Comparison of ENCODE assay signal across 22 cellular contexts in the genomic region with DNA sequence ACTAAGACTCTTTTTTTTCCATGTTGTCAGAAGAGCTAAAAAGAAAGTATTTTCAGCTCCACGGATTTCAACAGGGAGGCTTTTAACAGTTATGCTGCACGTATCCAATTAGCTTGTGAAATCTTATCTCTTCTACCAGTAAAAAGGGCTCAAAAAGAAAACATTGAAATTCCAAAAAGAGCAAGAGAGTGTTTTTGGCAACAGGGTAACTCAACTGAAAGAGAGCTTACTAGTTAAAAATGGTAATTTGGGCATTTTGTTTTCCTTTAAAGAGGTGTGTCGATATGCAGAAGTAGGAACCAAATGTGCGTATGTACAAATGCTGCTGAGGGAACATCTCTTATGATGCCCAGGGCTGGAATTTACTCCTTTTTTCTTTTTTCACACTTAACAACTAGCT.
DNase-seq lines count a peak whose midpoint lies in the region; FAIRE-seq and TF ChIP-seq lines count a peak whose summit lies in the region.
"Had no signal": no experiment of that assay in that cellular context is flagged by ENCODE, and none has a peak within 500 bp of the region (broad histone marks: within the 10 kb centered on the region; RNA-seq: fewer than 3 reads in every experiment).

No MANE protein-coding gene starts in this region.

- H3K27me3 ChIP-seq in breast epithelium: no peaks in the 10 kb centered on the region
- no peaks in the 10 kb centered on the region for H3K27me3 ChIP-seq in left ventricle myocardium inferior (ENCODE audit: low read depth)
- H3K27me3 ChIP-seq in uterus: no peaks in the 10 kb centered on the region
- no peaks in the 10 kb centered on the region for H3K27me3 ChIP-seq in spleen (replicated peaks in 1 of 7)
- H3K27me3 ChIP-seq: tibial nerve had no signal

- peaks cover 39% of the 10 kb centered on the region for H3K27me3 Mint-ChIP-seq in MCF 10A (ENCODE audit: insufficient read depth, unreplicated experiment)
- H3K27me3 Mint-ChIP-seq in nephron (ENCODE audit: low read depth): no peaks in the 10 kb centered on the region

- DNase-seq in breast epithelium (ENCODE audit: low spot score in 2 of 2) (no peak), MCF 10A (ENCODE audit: unreplicated experiment) (no peak), left ventricle myocardium inferior (no peak), uterus (no peak), NCI-H128 (lab: John Stamatoyannopoulos, UW; ENCODE audit: unreplicated experiment) (no peak), D721Med (ENCODE audit: insufficient read length, low spot score) (no peak), spleen (no peak)
- DNase-seq: 8988T; activated CD4-positive, alpha-beta T cell treated with anti-CD3 and anti-CD28 coated beads for 36 hours; DMS79; glutamatergic neuron; natural killer cell; NCI-H187 treated with DMSO at 0.1 percent for 48 hours; NCI-H510A; stimulated activated CD4-positive, alpha-beta T cell treated with anti-CD3 and anti-CD28 coated beads, Interleukin-4, amount 100 ng/mL, for 1 hour; stimulated activated CD8-positive, alpha-beta memory T cell treated with anti-CD3 and anti-CD28 coated beads, Interleukin-4, amount 100 ng/mL, for 48 hours; T1000 had no signal

- H3K4me1 ChIP-seq in breast epithelium: no peaks in the 10 kb centered on the region
- peaks cover 40% of the 10 kb centered on the region for H3K4me1 ChIP-seq in left ventricle myocardium inferior
- no peaks in the 10 kb centered on the region for H3K4me1 ChIP-seq in uterus
- H3K4me1 ChIP-seq in spleen: no peaks in the 10 kb centered on the region
- H3K4me1 ChIP-seq: tibial nerve had no signal

- H3K36me3 ChIP-seq in breast epithelium: no peaks in the 10 kb centered on the region
- no peaks in the 10 kb centered on the region for H3K36me3 ChIP-seq in left ventricle myocardium inferior
- no peaks in the 10 kb centered on the region for H3K36me3 ChIP-seq in uterus
- H3K36me3 ChIP-seq in spleen: no peaks in the 10 kb centered on the region
- H3K36me3 ChIP-seq: tibial nerve had no signal

- no peak for TF ChIP-seq CTCF in breast epithelium (IDR thresholded peaks at IDR 0.05)
- no peak for TF ChIP-seq CTCF in MCF 10A (IDR thresholded peaks at IDR 0.05; ENCODE audit: unreplicated experiment)
- TF ChIP-seq CTCF in left ventricle myocardium inferior (IDR thresholded peaks at IDR 0.05; ENCODE audit: borderline replicate concordance): no peak
- TF ChIP-seq CTCF in nephron (IDR thresholded peaks at IDR 0.05; ENCODE audit: unreplicated experiment in 3 of 3): no peak
- no peak for TF ChIP-seq CTCF in uterus (IDR thresholded peaks at IDR 0.05)
- no peak for TF ChIP-seq CTCF in D721Med (IDR thresholded peaks at IDR 0.05; ENCODE audit: insufficient read depth, missing control alignments)
- TF ChIP-seq CTCF in spleen (IDR thresholded peaks at IDR 0.05 in 8 of 11, conservative IDR thresholded peaks at IDR 0.05 in 3 of 11): no peak

- BruUV-seq in MCF 10A (replicated peaks; lab: Mats Ljungman, UMichigan): no TSS peak

- H3K4me1 Mint-ChIP-seq in MCF 10A (ENCODE audit: insufficient read depth, unreplicated experiment) (no peaks in the 10 kb centered on the region), nephron (peaks cover 21% of the 10 kb centered on the region)
- H3K4me1 Mint-ChIP-seq: activated CD4-positive, alpha-beta T cell treated with anti-CD3 and anti-CD28 coated beads for 36 hours; CD14-positive monocyte; central memory CD8-positive, alpha-beta T cell; natural killer cell had no signal

- no peak for TF ChIP-seq POLR2A in breast epithelium (IDR thresholded peaks at IDR 0.05)
- TF ChIP-seq POLR2A in uterus (IDR thresholded peaks at IDR 0.05): no peak
- TF ChIP-seq POLR2A in spleen (IDR thresholded peaks at IDR 0.05): no peak

- H3K9me3 ChIP-seq in breast epithelium: no peaks in the 10 kb centered on the region
- H3K9me3 ChIP-seq in left ventricle myocardium inferior (replicated peaks): no peaks in the 10 kb centered on the region
- H3K9me3 ChIP-seq in uterus: no peaks in the 10 kb centered on the region
- H3K9me3 ChIP-seq in spleen: no peaks in the 10 kb centered on the region
- H3K9me3 ChIP-seq: tibial nerve had no signal

- no peaks in the 10 kb centered on the region for H3K36me3 Mint-ChIP-seq in MCF 10A (ENCODE audit: insufficient read depth, unreplicated experiment)
- H3K36me3 Mint-ChIP-seq in nephron (ENCODE audit: low read depth): no peaks in the 10 kb centered on the region
- H3K36me3 Mint-ChIP-seq: activated naive CD4-positive, alpha-beta T cell treated with anti-CD3 and anti-CD28 coated beads, Interleukin-2, amount 50 U/mL, for 72 hours; CD14-positive monocyte; natural killer cell had no signal

- H3K4me3 ChIP-seq in breast epithelium: peak overlapping the region; percentile 4 to 18 (median 14)
- no peak overlapping the region for H3K4me3 ChIP-seq in left ventricle myocardium inferior
- H3K4me3 ChIP-seq in uterus: peak overlapping the region; percentile 21 to 36
- H3K4me3 ChIP-seq in spleen: no peak overlapping the region

- POLR2A ChIA-PET in MCF 10A (lab: Yijun Ruan, JAX): interaction anchor here (0.5 kb wide), 1 partner anchor 120 kb away, joined by 3 read pairs; no protein-coding TSS in a partner anchor

- intact Hi-C loops in breast epithelium (cut with DNase I; ENCODE audit: low total_unique reads) (no loop called here), MCF 10A (cut with micrococcal nuclease) (no loop called here), left ventricle myocardium inferior (cut with micrococcal nuclease) (no loop called here), uterus (cut with DNase I; ENCODE audit: low total_unique reads) (no loop called here), spleen (cut with DNase I; ENCODE audit: low total_unique reads) (no loop called here)

- H3K9me3 Mint-ChIP-seq in MCF 10A (ENCODE audit: unreplicated experiment) (no peaks in the 10 kb centered on the region), nephron (no peaks in the 10 kb centered on the region)
- H3K9me3 Mint-ChIP-seq: central memory CD8-positive, alpha-beta T cell; natural killer cell had no signal

- H3K27ac Mint-ChIP-seq in MCF 10A (ENCODE audit: low read depth, unreplicated experiment) (no peak overlapping the region), nephron (peak overlapping the region in 1 of 3 experiments; percentile 64)
- H3K27ac Mint-ChIP-seq: activated CD4-positive, alpha-beta T cell treated with anti-CD3 and anti-CD28 coated beads for 36 hours; activated naive CD4-positive, alpha-beta T cell treated with anti-CD3 and anti-CD28 coated beads, Interleukin-2, amount 50 U/mL, for 72 hours; natural killer cell had no signal

- CTCF ChIA-PET in MCF 10A (lab: Yijun Ruan, JAX): interaction anchor here (0.7 to 1.7 kb wide), 3 partner anchors 13 to 594 kb away, joined by 3 to 6 read pairs (median 3); no protein-coding TSS in a partner anchor

- no peak for FAIRE-seq in D721Med (lab: Jason Lieb, UNC)

- 62 to 73% (median 65%) methylated on average over 4 of the region's 4 CpGs for WGBS in spleen, 5 donors

- no peak overlapping the region for H3K4me3 Mint-ChIP-seq in MCF 10A (ENCODE audit: unreplicated experiment)
- H3K4me3 Mint-ChIP-seq in nephron: peak overlapping the region in 2 of 3 experiments; percentile 43 to 56
- H3K4me3 Mint-ChIP-seq: activated CD4-positive, alpha-beta T cell treated with anti-CD3 and anti-CD28 coated beads for 36 hours; CD14-positive monocyte; central memory CD8-positive, alpha-beta T cell; natural killer cell had no signal

- peak overlapping the region in 1 of 2 donors; percentile 20 for H3K27ac ChIP-seq in breast epithelium
- H3K27ac ChIP-seq in left ventricle myocardium inferior (replicated peaks): peak overlapping the region; percentile 66
- peak overlapping the region; percentile 74 to 76 for H3K27ac ChIP-seq in uterus
- H3K27ac ChIP-seq in spleen: peak overlapping the region in 2 of 8 donors; percentile 1 to 27

Comparison
In these comparisons a context has a peak if more than half of its experiments do, and no peak if none do; other contexts are left out.
1. H3K4me3 ChIP-seq: peak in breast epithelium (3 of 3) and uterus (2 of 2); none in left ventricle myocardium inferior (single experiment) and spleen (0 of 8).